In genomic region chr16:20580487-20581259, GRCh38 we compare ENCODE assay signal across 11 cellular contexts. TPM values are rescaled to one million over a fixed set of nuclear protein-coding genes. Genes with fewer than 3 reads are reported as not detected.
"Had no signal": no experiment of that assay in that cellular context is flagged by ENCODE, and none has a peak within 500 bp of the region (broad histone marks: within the 10 kb centered on the region; RNA-seq: fewer than 3 reads in every experiment).

No MANE protein-coding gene starts in this region.

RNA-seq across cellular contexts. Expression of gene ACSM2B, which starts 4.5 kb away (rescaled TPM):
- total RNA-seq: OCI-LY7, PC-3, PC-9, Peyer's patch, Right ventricle myocardium inferior, Right ventricle myocardium superior, RPMI7951, SJCRH30, SJSA1, SK-MEL-5 had no signal
- polyA plus RNA-seq: SK-N-SH had no signal
